In the genomic region with DNA sequence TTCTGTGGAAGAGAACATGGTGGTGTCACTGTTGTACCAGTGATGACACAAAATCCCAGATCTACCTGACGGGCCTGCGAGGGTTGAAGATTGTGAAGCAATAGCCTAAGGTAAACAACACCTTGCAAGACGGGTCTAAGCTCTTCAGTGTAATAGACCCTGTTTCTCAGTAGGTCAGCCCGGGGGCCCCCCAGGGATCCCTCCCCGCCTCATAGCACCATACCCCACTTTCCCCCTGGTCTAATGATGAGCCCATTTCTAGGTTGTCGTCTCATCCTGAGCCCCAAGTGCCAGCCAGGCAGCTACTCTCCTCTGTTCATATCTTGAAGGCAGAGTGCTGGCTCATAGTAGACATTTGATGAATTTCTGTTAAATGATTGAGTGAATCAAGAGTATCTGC, we compare ENCODE assay signal across 17 cellular contexts. TPM values are rescaled to one million over a fixed set of nuclear protein-coding genes. Genes with fewer than 3 reads are reported as not detected.
"Had no signal": no experiment of that assay in that cellular context is flagged by ENCODE, and none has a peak within 500 bp of the region (broad histone marks: within the 10 kb centered on the region; RNA-seq: fewer than 3 reads in every experiment).

No MANE protein-coding gene starts in this region.

- H3K4me3 ChIP-seq: coronary artery, heart left ventricle, left ventricle myocardium inferior, stomach, thoracic aorta had no signal

- H3K27ac ChIP-seq: coronary artery, left ventricle myocardium inferior, thoracic aorta, VCaP had no signal

- H3K27me3 ChIP-seq: stomach had no signal

- H3K9me3 ChIP-seq: heart left ventricle, left ventricle myocardium inferior, stomach, thoracic aorta had no signal

- FAIRE-seq: frontal cortex, keratinocyte, urothelium cell line had no signal

- H3K36me3 ChIP-seq: thoracic aorta had no signal

- DNase-seq: activated effector memory CD4-positive, alpha-beta T cell treated with anti-CD3 and anti-CD28 coated beads, Interleukin-2, amount 50 U/mL, for 16 hours; activated T-cell treated with anti-CD3 and anti-CD28 coated beads for 4 hours; caudate nucleus; effector CD4-positive, alpha-beta T cell; left ventricle myocardium inferior; mesendoderm; retina; stimulated activated CD4-positive, alpha-beta T cell treated with anti-CD3 and anti-CD28 coated beads, Interleukin-4, amount 100 ng/mL, for 4 hours; stomach; T-helper 9 cell had no signal

RNA-seq across cellular contexts. Expression of gene RARRES2, which starts 15.5 kb away (rescaled TPM):
- polyA plus RNA-seq: keratinocyte had no signal
